In genomic region chr4:164188236-164188635, GRCh38 we compare ENCODE assay signal across 17 cellular contexts.
DNase-seq lines count a peak whose midpoint lies in the region; ATAC-seq, FAIRE-seq and TF ChIP-seq lines count a peak whose summit lies in the region.
"Had no signal": no experiment of that assay in that cellular context is flagged by ENCODE, and none has a peak within 500 bp of the region (broad histone marks: within the 10 kb centered on the region; RNA-seq: fewer than 3 reads in every experiment).

No MANE protein-coding gene starts in this region.

- TF ChIP-seq EP300 in H1 (IDR thresholded peaks at IDR 0.05; ENCODE audit: borderline replicate concordance in 1 of 2, low read depth in 2 of 2, low read length in 2 of 2), result no peak

- no peak overlapping the region for H2AK5ac ChIP-seq in H1 (ENCODE audit: low read depth, low read length)

- peak overlapping the region; percentile 14; the same call in 1 of the 2 replicates for H4K8ac ChIP-seq in H1 (ENCODE audit: extremely low read depth, insufficient read depth, low read length)

- peaks cover 0 to 5% of the 10 kb centered on the region in 2 experiments; a peak in 1 of 4 replicates for H3K9me3 ChIP-seq in H1 (ENCODE audit: insufficient read depth in 2 of 2, low read depth in 1 of 2, low read length in 1 of 2)
- H3K9me3 ChIP-seq in spleen, result peaks cover 0 to 18% (median 0%) of the 10 kb centered on the region in 8 donors
- H3K9me3 ChIP-seq: BLaER1, Caco-2 had no signal

- peaks cover 0 to 7% of the 10 kb centered on the region in 2 donors for H3K9me3 Mint-ChIP-seq in natural killer cell

- H3K4me2 ChIP-seq in H1 (ENCODE audit: insufficient read depth in 1 of 2, low read depth in 2 of 2, low read length in 2 of 2), result no peak overlapping the region
- H3K4me2 ChIP-seq: BLaER1 had no signal

- H3K27ac Mint-ChIP-seq in natural killer cell, result no peak overlapping the region
- H3K27ac Mint-ChIP-seq: CD8-positive, alpha-beta memory T cell had no signal

- H3K27ac ChIP-seq in H1 (ENCODE audit: low read depth, low read length) (no peak overlapping the region), spleen (no peak overlapping the region)
- H3K27ac ChIP-seq: BLaER1, HL-60 had no signal

- H3K4me1 ChIP-seq in H1 (replicated peaks in 1 of 4; ENCODE audit: control insufficient read depth in 3 of 4, insufficient read depth in 4 of 4, low read length in 3 of 4) (no peaks in the 10 kb centered on the region), spleen (no peaks in the 10 kb centered on the region)
- H3K4me1 ChIP-seq: BLaER1, Caco-2 had no signal

- peak; percentile 20 for DNase-seq in left ventricle myocardium superior
- no peak for DNase-seq in left cardiac atrium
- DNase-seq in NCI-H748 (lab: John Stamatoyannopoulos, UW; ENCODE audit: unreplicated experiment), result peak; percentile 43
- DNase-seq in H1 (ENCODE audit: low read depth in 1 of 2, low spot score in 2 of 2), result no peak
- DNase-seq in spleen, result peak; percentile 56
- no peak for DNase-seq in cerebellar cortex (ENCODE audit: low spot score)
- DNase-seq in central memory CD4-positive, alpha-beta T cell, result no peak
- no peak for DNase-seq in natural killer cell
- DNase-seq: 8988T; AML-193; Caco-2; CD8-positive, alpha-beta memory T cell; DND-41; GF-D8 had no signal

- H3K79me1 ChIP-seq in H1 (ENCODE audit: low read depth, low read length), result no peaks in the 10 kb centered on the region

- H3K9ac ChIP-seq in H1 (replicated peaks in 1 of 4; ENCODE audit: extremely low read depth in 1 of 4, low read depth in 3 of 4, low read length in 3 of 4), result no peak overlapping the region
- H3K9ac ChIP-seq: BLaER1 had no signal

- no peak for ATAC-seq in left ventricle myocardium superior
- no peak for ATAC-seq in left cardiac atrium
- ATAC-seq in natural killer cell, result no peak

- no peaks in the 10 kb centered on the region for H3K23me2 ChIP-seq in H1 (ENCODE audit: low read depth, low read length)

- CTCF ChIA-PET in H1 (lab: Charles Lee; ENCODE audit: partially characterized antibody), result interaction anchor here (1.3 kb wide), 1 partner anchor 12 kb away, joined by 3 read pairs; no protein-coding TSS in a partner anchor

- POLR2A ChIA-PET in H1 (lab: Charles Lee; ENCODE audit: partially characterized antibody), result no interaction called here

- no peak for TF ChIP-seq CTCF in H1 (IDR thresholded peaks at IDR 0.05; ENCODE audit: control extremely low read depth in 1 of 3, insufficient read depth in 1 of 3, low read depth in 1 of 3, low read length in 3 of 3)
- no peak for TF ChIP-seq CTCF in spleen (IDR thresholded peaks at IDR 0.05 in 8 of 11, conservative IDR thresholded peaks at IDR 0.05 in 3 of 11)
- TF ChIP-seq CTCF in natural killer cell (IDR thresholded peaks at IDR 0.05), result no peak

- no peak overlapping the region for H2BK20ac ChIP-seq in H1 (ENCODE audit: low read length)

- H3K56ac ChIP-seq in H1 (replicated peaks; ENCODE audit: insufficient read length, low read depth, low read length), result no peak overlapping the region

- H4K20me1 ChIP-seq in H1 (replicated peaks in 1 of 2; ENCODE audit: control insufficient read depth in 1 of 2, insufficient read depth in 2 of 2, low read length in 2 of 2), result no peaks in the 10 kb centered on the region
- H4K20me1 ChIP-seq: BLaER1 had no signal

- TF ChIP-seq RAD21 in H1 (IDR thresholded peaks at IDR 0.05 in 1 of 2, conservative IDR thresholded peaks at IDR 0.05 in 1 of 2; ENCODE audit: low read depth in 2 of 2, low read length in 2 of 2), result no peak

- no peak overlapping the region for H3K4ac ChIP-seq in H1 (replicated peaks; ENCODE audit: insufficient read length, low read depth, low read length)

- no peak overlapping the region for H3K4me3 Mint-ChIP-seq in natural killer cell
- H3K4me3 Mint-ChIP-seq: CD8-positive, alpha-beta memory T cell had no signal

- no peak overlapping the region for H2BK12ac ChIP-seq in H1 (ENCODE audit: low read depth, low read length)

- H2AFZ ChIP-seq in H1 (ENCODE audit: low read length), result no peak overlapping the region

- H2BK5ac ChIP-seq in H1 (ENCODE audit: low read depth, low read length), result no peak overlapping the region; the same call in 1 of the 2 replicates

- H3K36me3 ChIP-seq in H1 (ENCODE audit: control insufficient read depth in 2 of 4, insufficient read depth in 4 of 4, low read length in 3 of 4) (no peaks in the 10 kb centered on the region), spleen (no peaks in the 10 kb centered on the region)
- H3K36me3 ChIP-seq: BLaER1 had no signal

- no peaks in the 10 kb centered on the region for H3K4me1 Mint-ChIP-seq in natural killer cell
- H3K4me1 Mint-ChIP-seq: CD8-positive, alpha-beta memory T cell had no signal

- no peak overlapping the region for H4K91ac ChIP-seq in H1 (replicated peaks; ENCODE audit: insufficient read length, low read length)

- H3K79me2 ChIP-seq in H1 (ENCODE audit: control insufficient read depth in 1 of 2, insufficient read depth in 2 of 2, low read length in 2 of 2), result no peaks in the 10 kb centered on the region

- H2BK15ac ChIP-seq in H1 (ENCODE audit: low read length), result no peak overlapping the region

- H3K4me3 ChIP-seq in H1 (ENCODE audit: extremely low read depth in 1 of 4, insufficient read depth in 2 of 4, low read depth in 3 of 4, low read length in 4 of 4) (no peak overlapping the region), spleen (no peak overlapping the region)
- H3K4me3 ChIP-seq: BLaER1 had no signal

- H3K18ac ChIP-seq in H1 (ENCODE audit: extremely low read depth, low read length), result no peak overlapping the region

- H3K23ac ChIP-seq in H1 (ENCODE audit: insufficient read length), result no peak overlapping the region

- 97% methylated on average over 26 of the region's 35 CpGs; no CpG with 5 or more reads in 1 of the 2 experiments for WGBS in H1 (ENCODE audit: extremely low coverage in 1 of 2, insufficient coverage in 1 of 2, insufficient read length in 1 of 2, insufficient replicate concordance in 2 of 2, low coverage in 1 of 2, low lambda C conversion rate in 2 of 2, missing lambda C conversion rate in 1 of 2), 2 experiments
- 90 to 96% (median 95%) methylated on average over 25 to 35 of the region's 35 CpGs for WGBS in spleen, 5 donors

- no peaks in the 10 kb centered on the region for H3K36me3 Mint-ChIP-seq in natural killer cell
- H3K36me3 Mint-ChIP-seq: CD8-positive, alpha-beta memory T cell had no signal

- no peak for TF ChIP-seq POLR2A in H1 (IDR thresholded peaks at IDR 0.05; ENCODE audit: control extremely low read depth in 1 of 2, low read depth in 2 of 2, low read length in 2 of 2)
- TF ChIP-seq POLR2A in spleen (IDR thresholded peaks at IDR 0.05), result no peak

- H3K27me3 ChIP-seq in H1 (replicated peaks in 1 of 4; ENCODE audit: control insufficient read depth in 3 of 4, extremely low read depth in 1 of 4, insufficient read depth in 3 of 4, low read length in 3 of 4), result no peaks in the 10 kb centered on the region
- no peaks in the 10 kb centered on the region for H3K27me3 ChIP-seq in spleen (replicated peaks in 1 of 7)
- H3K27me3 ChIP-seq: BLaER1 had no signal

- intact Hi-C loops in left ventricle myocardium superior (cut with micrococcal nuclease) (no loop called here), left cardiac atrium (cut with DNase I) (no loop called here), spleen (cut with DNase I; ENCODE audit: low total_unique reads) (no loop called here), natural killer cell (cut with micrococcal nuclease) (no loop called here)

- no peak overlapping the region for H2BK120ac ChIP-seq in H1 (replicated peaks; ENCODE audit: low read depth, low read length)

- no peak for FAIRE-seq in H1 (lab: Jason Lieb, UNC)
- FAIRE-seq: H54 had no signal

- H3K27me3 Mint-ChIP-seq in natural killer cell (ENCODE audit: low read depth in 2 of 2), result no peaks in the 10 kb centered on the region
- H3K27me3 Mint-ChIP-seq: CD8-positive, alpha-beta memory T cell had no signal

- H3K14ac ChIP-seq in H1 (ENCODE audit: insufficient read length), result no peak overlapping the region

- H4K5ac ChIP-seq in H1 (ENCODE audit: insufficient read length, low read depth, low read length), result no peak overlapping the region

TF ChIP-seq in H1, 55 proteins besides CTCF, POLR2A, EP300 and RAD21:
- TF ChIP-seq CEBPB (IDR thresholded peaks at IDR 0.05; ENCODE audit: low read depth, low read length) (0 out of 2 replicates have a peak, but pooled peaks have one; percentile 3), ATF2 (IDR thresholded peaks at IDR 0.05; ENCODE audit: low read length) (no peak)

Comparison
In these comparisons a context has a peak if more than half of its experiments do, and no peak if none do; other contexts are left out.
1. DNase-seq: peak in left ventricle myocardium superior (single experiment), NCI-H748 (single experiment) and spleen (single experiment); none in left cardiac atrium (single experiment), H1 (0 of 2), cerebellar cortex (single experiment), central memory CD4-positive, alpha-beta T cell (single experiment) and natural killer cell (single experiment).